Comparison of ENCODE assay signal across 16 cellular contexts in the genomic region with DNA sequence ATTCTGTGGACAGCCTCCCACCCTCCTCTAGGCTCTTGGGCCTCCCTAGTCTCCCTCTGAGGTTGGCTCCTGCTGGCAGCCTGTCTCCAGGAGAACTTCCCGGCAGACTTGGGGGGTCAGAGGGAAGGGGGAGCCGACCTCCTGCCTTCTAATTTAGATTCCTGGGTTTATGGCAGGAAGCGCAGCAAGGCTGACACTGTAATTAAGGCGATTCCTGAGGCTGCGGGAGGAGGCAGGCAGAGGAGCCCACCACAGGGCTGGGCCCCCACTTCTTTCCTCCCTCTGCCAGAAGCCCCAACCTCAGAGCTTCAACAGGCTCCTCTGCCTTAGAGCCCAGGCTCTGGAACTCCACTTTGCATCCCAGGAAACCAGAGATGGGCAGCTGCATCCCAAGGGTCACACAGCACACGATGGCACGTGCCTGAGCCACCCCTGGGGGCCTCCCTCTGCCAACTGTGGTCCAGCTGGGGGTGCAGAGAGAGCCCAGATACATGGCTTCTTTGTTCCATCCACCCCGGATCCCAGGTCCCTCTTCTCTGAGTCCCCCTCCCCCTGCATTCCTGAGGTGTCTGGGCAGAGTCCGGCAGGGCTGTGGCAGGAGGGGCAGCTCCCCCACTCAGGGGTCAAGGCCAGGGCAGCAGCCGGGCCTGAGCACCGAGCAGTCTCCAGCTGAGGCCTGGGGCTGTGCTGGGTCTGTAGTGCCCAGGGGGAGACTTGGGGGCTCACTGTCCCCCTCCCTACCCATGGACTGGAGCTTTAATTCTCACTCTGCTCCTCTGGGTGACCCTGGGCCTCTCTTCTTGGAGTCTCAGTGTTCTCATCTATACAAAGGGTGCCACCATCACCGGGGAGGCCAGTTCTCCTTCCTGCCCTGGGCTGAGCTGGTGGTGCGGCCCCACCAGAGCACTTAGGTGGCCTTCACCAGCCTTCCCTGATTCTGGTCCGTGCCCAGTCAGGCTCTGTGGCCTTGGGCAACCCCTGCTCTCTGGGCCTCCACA. TPM values are rescaled to one million over a fixed set of nuclear protein-coding genes. Genes with fewer than 3 reads are reported as not detected.
DNase-seq lines count a peak whose midpoint lies in the region; ATAC-seq and TF ChIP-seq lines count a peak whose summit lies in the region.
"Had no signal": no experiment of that assay in that cellular context is flagged by ENCODE, and none has a peak within 500 bp of the region (broad histone marks: within the 10 kb centered on the region; RNA-seq: fewer than 3 reads in every experiment).

No MANE protein-coding gene starts in this region.

- CTCF ChIA-PET in IMR-90 (lab: Yijun Ruan, JAX): interaction anchor here (1.4 kb wide), 1 partner anchor 29 kb away, joined by 3 read pairs; no protein-coding TSS in a partner anchor

- no peak overlapping the region; the same call in 1 of the 3 replicates for H2BK15ac ChIP-seq in IMR-90 (ENCODE audit: low read depth, low read length)

- no peaks in the 10 kb centered on the region for H3K36me3 Mint-ChIP-seq in nephron progenitor cell (ENCODE audit: low read depth)
- H3K36me3 Mint-ChIP-seq: T-cell had no signal

- in situ Hi-C loops in IMR-90 (cut with MboI; ENCODE audit: low sequenced_read_pairs): no loop called here

- ATAC-seq in IMR-90 (ENCODE audit: low read depth) (peak; percentile 59), GM19035 (IDR thresholded peaks at IDR 0.05; ENCODE audit: unreplicated experiment) (no peak), HG03045 (IDR thresholded peaks at IDR 0.05; ENCODE audit: unreplicated experiment) (no peak)
- ATAC-seq: activated T-cell treated with anti-CD3 and anti-CD28 coated beads, Interleukin-2, amount 50 U/mL, for 4 hours; T-cell had no signal

- 76% methylated on average over 4 of the region's 14 CpGs; no CpG with 5 or more reads in 1 of the 2 experiments for WGBS in IMR-90 (ENCODE audit: extremely low coverage in 2 of 2, insufficient read length in 1 of 2), 2 experiments

- peak overlapping the region; percentile 88 for H2AK9ac ChIP-seq in IMR-90 (replicated peaks; ENCODE audit: low read depth, low read length, poor library complexity)

- peaks cover 27% of the 10 kb centered on the region for H3K27me3 Mint-ChIP-seq in nephron progenitor cell (ENCODE audit: low read depth, poor library complexity)

- H3K4me3 Mint-ChIP-seq in nephron progenitor cell: no peak overlapping the region
- H3K4me3 Mint-ChIP-seq: activated T-cell treated with anti-CD3 and anti-CD28 coated beads, Interleukin-2, amount 50 U/mL, for 4 hours; T-cell had no signal

- H2AK5ac ChIP-seq in IMR-90 (ENCODE audit: low read depth, low read length): peak overlapping the region; percentile 76

- no peak overlapping the region for H2BK5ac ChIP-seq in IMR-90 (ENCODE audit: low read depth, low read length, poor library complexity, severe bottlenecking)

- H3K4me1 Mint-ChIP-seq in nephron progenitor cell: peaks cover 50% of the 10 kb centered on the region
- H3K4me1 Mint-ChIP-seq: T-cell had no signal

- H3K27me3 ChIP-seq in IMR-90 (ENCODE audit: control insufficient read depth, insufficient read depth, low read length): no peaks in the 10 kb centered on the region
- H3K27me3 ChIP-seq: adrenal gland had no signal

- H3K9me3 Mint-ChIP-seq in nephron progenitor cell: peaks cover 8% of the 10 kb centered on the region

- H3K4ac ChIP-seq in IMR-90 (ENCODE audit: low read depth, low read length): peak overlapping the region; percentile 83

- H2AFZ ChIP-seq in IMR-90 (replicated peaks; ENCODE audit: low read length, poor library complexity): peak overlapping the region; percentile 78

- no peaks in the 10 kb centered on the region; a peak in 1 of 4 replicates for H3K79me1 ChIP-seq in IMR-90 (ENCODE audit: low read depth in 1 of 2, low read length in 2 of 2)

- no peaks in the 10 kb centered on the region for H4K20me1 ChIP-seq in IMR-90 (ENCODE audit: insufficient read depth, low read length)

- peak overlapping the region; percentile 66 for H2BK20ac ChIP-seq in IMR-90 (ENCODE audit: low read depth, low read length)

- DNase-seq in AG08395 (ENCODE audit: low spot score): peak; percentile 31
- no peak for DNase-seq in IMR-90
- DNase-seq in glomerular visceral epithelial cell (ENCODE audit: extremely low spot score): peak; percentile 85
- peak; percentile 74 for DNase-seq in nephron progenitor cell
- no peak for DNase-seq in NOMO-1 (lab: John Stamatoyannopoulos, UW; ENCODE audit: unreplicated experiment in 2 of 2)
- no peak for DNase-seq in epidermal melanocyte (ENCODE audit: insufficient read length, low spot score)
- DNase-seq: activated CD4-positive, CD25-positive, alpha-beta regulatory T cell treated with anti-CD3 and anti-CD28 coated beads, Interleukin-2, amount 50 U/mL, for 72 hours; activated T-cell treated with anti-CD3 and anti-CD28 coated beads, Interleukin-2, amount 50 U/mL, for 4 hours; NCI-H2171 treated with DMSO at 0.1 percent for 48 hours; occipital lobe; T-cell had no signal

- intact Hi-C loops in IMR-90 (cut with micrococcal nuclease): no loop called here

- peak overlapping the region; percentile 54 for H2BK120ac ChIP-seq in IMR-90 (ENCODE audit: low read depth, low read length)

- H3K36me3 ChIP-seq in IMR-90 (ENCODE audit: control insufficient read depth, insufficient read depth, low read length): no peaks in the 10 kb centered on the region
- H3K36me3 ChIP-seq: adrenal gland had no signal

- POLR2A ChIA-PET in IMR-90 (lab: Charles Lee; ENCODE audit: unreplicated experiment): interaction anchor here (0.6 kb wide), 1 partner anchor 8 kb away, joined by 4 read pairs; no protein-coding TSS in a partner anchor

- peak overlapping the region; percentile 43 for H4K91ac ChIP-seq in IMR-90 (ENCODE audit: insufficient read depth, low read depth, low read length)

- H3K9me3 ChIP-seq in IMR-90 (ENCODE audit: control insufficient read depth, insufficient read depth, low read length): peaks cover 3% of the 10 kb centered on the region

- H3K9me1 ChIP-seq in IMR-90 (ENCODE audit: insufficient read depth, low read length): no peaks in the 10 kb centered on the region

- BruUV-seq in IMR-90 (replicated peaks; lab: Mats Ljungman, UMichigan): no TSS peak

- H3K14ac ChIP-seq in IMR-90 (replicated peaks; ENCODE audit: low read depth, low read length): peak overlapping the region; percentile 89

- peak overlapping the region; percentile 14; the same call in 1 of the 2 replicates for H3K18ac ChIP-seq in IMR-90 (ENCODE audit: low read depth, low read length)

- peak overlapping the region; percentile 32; the same call in 1 of the 2 replicates for H4K5ac ChIP-seq in IMR-90 (ENCODE audit: low read depth, low read length)

- TF ChIP-seq RAD21 in IMR-90 (IDR thresholded peaks at IDR 0.05; ENCODE audit: low read length): no peak

- peak overlapping the region; percentile 53 to 72; a peak in 3 of 4 replicates for H4K8ac ChIP-seq in IMR-90 (ENCODE audit: low read depth in 2 of 2, low read length in 2 of 2)

- no peak overlapping the region for H3K27ac Mint-ChIP-seq in nephron progenitor cell
- H3K27ac Mint-ChIP-seq: T-cell had no signal

- peaks cover 18% of the 10 kb centered on the region for H3K4me1 ChIP-seq in IMR-90 (ENCODE audit: control insufficient read depth, insufficient read depth, low read length)

- no peak overlapping the region for H3K23ac ChIP-seq in IMR-90 (ENCODE audit: low read depth, low read length)

- no peak overlapping the region for H3K4me2 ChIP-seq in IMR-90 (ENCODE audit: low read depth, low read length)

- TF ChIP-seq CTCF in IMR-90 (conservative IDR thresholded peaks at IDR 0.05; ENCODE audit: low read depth, low read length) (no peak), nephron progenitor cell (IDR thresholded peaks at IDR 0.05) (no peak)

- no peak for TF ChIP-seq POLR2A in IMR-90 (IDR thresholded peaks at IDR 0.05; ENCODE audit: low read depth, low read length)

- H3K56ac ChIP-seq in IMR-90 (ENCODE audit: extremely low read depth, insufficient read depth, low read length): no peak overlapping the region

- no peak overlapping the region for H3K4me3 ChIP-seq in IMR-90 (ENCODE audit: insufficient read depth, low read depth, low read length)
- H3K4me3 ChIP-seq: adrenal gland had no signal

- H3K27ac ChIP-seq in IMR-90 (ENCODE audit: insufficient read depth, low read length): no peak overlapping the region
- H3K27ac ChIP-seq: adrenal gland, HL-60 had no signal

- dilution Hi-C loops in IMR-90 (cut with HindIII; ENCODE audit: low sequenced_read_pairs, unreplicated experiment): no loop called here

- no peak overlapping the region for H3K9ac ChIP-seq in IMR-90 (ENCODE audit: low read depth, low read length)

TF ChIP-seq in IMR-90, 13 proteins besides CTCF, POLR2A, EP300 and RAD21:
- TF ChIP-seq MAZ (IDR thresholded peaks at IDR 0.05; ENCODE audit: borderline replicate concordance, low read depth, low read length): peak; percentile 85; the same call in 1 of the 2 replicates
- TF ChIP-seq CHD1 (IDR thresholded peaks at IDR 0.05; ENCODE audit: low read depth, low read length): no peak

RNA-seq across cellular contexts. Expression of gene FAM131C, which starts 39.4 kb away (rescaled TPM):
- 0.18 and 0.28 TPM in 2 replicates for total RNA-seq in IMR-90 (2012; rRNA removed)
- polyA plus RNA-seq in IMR-90 (2012; rRNA removed): 0.56 and 1.0 TPM in 2 replicates
- 0.57 and 1.4 TPM in 2 replicates for polyA plus RNA-seq in IMR-90 (2012; cell fraction: cytosol; rRNA removed)
- 0.32 and 0.89 TPM in 2 replicates for polyA plus RNA-seq in IMR-90 (2012; cell fraction: nucleus; rRNA removed; ENCODE audit: low replicate concordance)
- total RNA-seq: dermis microvascular lymphatic vessel endothelial cell had no signal

RNA-seq across cellular contexts. Expression of gene EPHA2, which starts 43.0 kb away (rescaled TPM):
- 22.5 and 24.0 TPM in 2 replicates for total RNA-seq in IMR-90 (2012; rRNA removed)
- polyA plus RNA-seq in IMR-90 (2012; rRNA removed): 72.6 and 82.5 TPM in 2 replicates
- polyA plus RNA-seq in IMR-90 (2012; cell fraction: cytosol; rRNA removed): 65.8 and 89.5 TPM in 2 replicates
- polyA plus RNA-seq in IMR-90 (2012; cell fraction: nucleus; rRNA removed; ENCODE audit: low replicate concordance): 96.5 and 215 TPM in 2 replicates

Comparison
In these comparisons a context has a peak if more than half of its experiments do, and no peak if none do; other contexts are left out.
1. DNase-seq: peak in AG08395 (single experiment), glomerular visceral epithelial cell (single experiment) and nephron progenitor cell (single experiment); none in IMR-90 (single experiment), NOMO-1 (0 of 2) and epidermal melanocyte (single experiment).